Comparison of ENCODE assay signal across 1 cellular context in genomic region chr3:132284006-132284405, GRCh38.
TF ChIP-seq lines count a peak whose summit lies in the region.

No MANE protein-coding gene starts in this region.

TF ChIP-seq in K562, 482 proteins besides CTCF, POLR2A, EP300 and RAD21 (continued from another document):
- TF ChIP-seq CEBPZ (IDR thresholded peaks at IDR 0.05; ENCODE audit: borderline replicate concordance, low read depth, low read length) (no peak), SRSF7 (optimal IDR thresholded peaks at IDR 0.05; ENCODE audit: low read depth, low read length) (no peak)
TF ChIP-seq in K562: peak in this region for 0.
